Comparison of ENCODE assay signal across 14 cellular contexts in the genomic region with DNA sequence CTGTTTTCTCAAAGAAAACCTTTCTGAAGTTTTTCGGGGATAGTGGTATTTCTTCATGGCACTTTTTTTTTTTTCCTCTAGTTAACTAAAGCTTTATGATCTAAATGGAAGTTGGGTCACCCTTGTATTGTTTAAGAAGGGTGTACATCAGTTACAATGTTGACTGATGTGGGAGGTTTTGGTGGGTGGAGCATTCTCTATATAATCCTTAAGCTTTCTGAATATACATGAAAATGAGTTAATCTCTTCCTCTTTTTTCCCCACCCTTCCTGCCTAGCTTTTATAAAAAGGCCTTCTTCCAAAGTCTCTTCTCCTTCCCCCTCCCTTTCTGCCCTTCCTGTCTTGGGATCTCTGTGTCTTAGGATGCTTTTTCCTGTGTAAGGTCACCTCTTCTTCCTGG.
"Had no signal": no experiment of that assay in that cellular context is flagged by ENCODE, and none has a peak within 500 bp of the region (broad histone marks: within the 10 kb centered on the region; RNA-seq: fewer than 3 reads in every experiment).

No MANE protein-coding gene starts in this region.

- H3K9me3 ChIP-seq: right lobe of liver, SK-N-SH had no signal

- H3K27me3 ChIP-seq: right lobe of liver had no signal

- H3K27ac Mint-ChIP-seq: activated naive CD4-positive, alpha-beta T cell treated with anti-CD3 and anti-CD28 coated beads for 36 hours had no signal

- H3K4me3 ChIP-seq: right lobe of liver, smooth muscle cell had no signal

- H3K4me3 Mint-ChIP-seq: activated naive CD4-positive, alpha-beta T cell treated with anti-CD3 and anti-CD28 coated beads for 36 hours had no signal

- H3K4me2 ChIP-seq: SK-N-SH, smooth muscle cell had no signal

- H3K9ac ChIP-seq: SK-N-SH had no signal

- H3K9me2 ChIP-seq: SK-N-SH had no signal

- DNase-seq: activated CD4-positive, CD25-positive, alpha-beta regulatory T cell treated with anti-CD3 and anti-CD28 coated beads, Interleukin-2, amount 50 U/mL, for 72 hours; activated naive CD4-positive, alpha-beta T cell treated with anti-CD3 and anti-CD28 coated beads for 36 hours; activated T-cell treated with anti-CD3 and anti-CD28 coated beads for 4 hours; foreskin fibroblast; hippocampal formation; right lobe of liver; SK-N-SH; stimulated activated CD4-positive, alpha-beta T cell treated with anti-CD3 and anti-CD28 coated beads, Interleukin-4, amount 100 ng/mL, for 4 hours; stimulated activated CD8-positive, alpha-beta memory T cell treated with anti-CD3 and anti-CD28 coated beads, Interleukin-4, amount 100 ng/mL, for 48 hours; stimulated activated naive CD4-positive, alpha-beta T cell treated with Interleukin-2 at 50 U/mL for 16 hours; substantia nigra; trophoblast cell had no signal

- H3K9me3 Mint-ChIP-seq: activated naive CD4-positive, alpha-beta T cell treated with anti-CD3 and anti-CD28 coated beads for 36 hours; activated T-helper 2 cell treated with anti-CD3 and anti-CD28 coated beads, Interferon-gamma antibody, Interleukin-2, Interleukin-4, amounts not matched to agents 10 μg/mL and 5 μg/mL and 100 μg/mL, durations not matched to agents 14 hours and 24 hours and 36 hours had no signal

- H3K27ac ChIP-seq: right lobe of liver had no signal
